9 cellular contexts compared by ENCODE assay signal in the genomic region with DNA sequence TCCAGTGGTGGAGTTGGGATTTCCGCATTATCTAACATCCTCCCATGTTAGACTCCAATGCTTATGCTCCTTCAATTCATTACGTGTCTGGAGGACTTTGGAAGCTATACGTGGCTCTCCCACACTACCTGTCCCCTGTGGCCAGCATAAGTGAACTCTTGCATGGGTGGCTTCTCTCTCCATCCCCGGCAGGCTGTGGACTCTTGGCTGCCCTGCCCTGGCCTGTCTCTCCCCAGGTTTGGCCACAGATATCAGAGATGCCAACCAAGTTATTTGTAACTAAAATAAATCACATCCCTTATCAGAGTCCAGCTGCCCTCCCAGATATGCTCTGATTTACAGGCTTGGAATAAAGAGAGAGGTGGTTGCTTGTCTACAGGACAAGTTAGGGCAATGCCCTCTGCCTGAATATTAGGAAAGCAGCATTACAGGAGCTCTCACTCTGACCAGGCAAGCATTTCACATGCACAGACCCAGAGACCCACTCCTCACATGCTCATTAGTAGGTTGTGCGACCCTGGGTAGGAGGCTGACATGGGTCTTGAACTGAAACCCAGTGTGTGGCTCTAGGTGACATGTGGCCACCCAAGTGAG. TPM values are rescaled to one million over a fixed set of nuclear protein-coding genes. Genes with fewer than 3 reads are reported as not detected.
DNase-seq lines count a peak whose midpoint lies in the region; ATAC-seq and TF ChIP-seq lines count a peak whose summit lies in the region.
"Had no signal": no experiment of that assay in that cellular context is flagged by ENCODE, and none has a peak within 500 bp of the region (broad histone marks: within the 10 kb centered on the region; RNA-seq: fewer than 3 reads in every experiment).

No MANE protein-coding gene starts in this region.

- H3K27me3 ChIP-seq in colonic mucosa, result no peaks in the 10 kb centered on the region
- no peaks in the 10 kb centered on the region for H3K27me3 ChIP-seq in skeletal muscle satellite cell (ENCODE audit: control insufficient read depth, insufficient read depth, low read length)

- no peaks in the 10 kb centered on the region for H3K9me3 ChIP-seq in colonic mucosa
- H3K9me3 ChIP-seq in skeletal muscle satellite cell (replicated peaks; ENCODE audit: low read length), result no peaks in the 10 kb centered on the region

- TF ChIP-seq POLR2A in NB4 (IDR thresholded peaks at IDR 0.05; ENCODE audit: extremely low read depth, insufficient read length), result no peak

- intact Hi-C loops in Calu3 (cut with micrococcal nuclease; ENCODE audit: unreplicated experiment), result loop anchor here (1.0 to 5.0 kb wide), 6 partner anchors 21 to 249 kb away; no protein-coding TSS in a partner anchor
- intact Hi-C loops in colonic mucosa (cut with DNase I), result no loop called here
- intact Hi-C loops in head of caudate nucleus (cut with DNase I), result no loop called here

- DNase-seq in Calu3 (no peak), NB4 (ENCODE audit: low read depth) (no peak), colonic mucosa (no peak), head of caudate nucleus (no peak), G401 (ENCODE audit: low spot score) (no peak), T-helper 9 cell (no peak)
- DNase-seq: GOT3 had no signal

- H3K9ac ChIP-seq in colonic mucosa (ENCODE audit: low read depth in 2 of 2, low read length in 2 of 2), result peak overlapping the region; percentile 26 to 27
- H3K9ac ChIP-seq in skeletal muscle satellite cell (ENCODE audit: low read depth, low read length), result peak overlapping the region; percentile 62

- TF ChIP-seq CTCF in Calu3 (IDR thresholded peaks at IDR 0.05; ENCODE audit: unreplicated experiment), result no peak
- no peak for TF ChIP-seq CTCF in NB4 (IDR thresholded peaks at IDR 0.05; ENCODE audit: low read depth, low read length)
- TF ChIP-seq CTCF in colonic mucosa (IDR thresholded peaks at IDR 0.05), result no peak

- in situ Hi-C loops in G401 (cut with HindIII; ENCODE audit: low sequenced_read_pairs), result no loop called here

- peak overlapping the region; percentile 87 for H3K4me3 Mint-ChIP-seq in Calu3 (ENCODE audit: low read depth, unreplicated experiment)

- CTCF ChIA-PET in Calu3 (lab: Charles Lee), result interaction anchor here (0.5 to 1.3 kb wide), 3 partner anchors 29 to 136 kb away, joined by 3 to 4 read pairs (median 3); no protein-coding TSS in a partner anchor

- H3K36me3 Mint-ChIP-seq in Calu3 (ENCODE audit: insufficient read depth, unreplicated experiment), result peaks cover 86% of the 10 kb centered on the region

- peak overlapping the region; percentile 84 for H3K27ac Mint-ChIP-seq in Calu3 (ENCODE audit: unreplicated experiment)

- no peaks in the 10 kb centered on the region for H3K27me3 Mint-ChIP-seq in Calu3 (ENCODE audit: unreplicated experiment)

- H3K36me3 ChIP-seq in colonic mucosa (no peaks in the 10 kb centered on the region), skeletal muscle satellite cell (ENCODE audit: insufficient read depth, low read length) (peaks cover 35% of the 10 kb centered on the region)

- no peaks in the 10 kb centered on the region for H3K9me3 Mint-ChIP-seq in Calu3 (ENCODE audit: low read depth, unreplicated experiment)

- no TSS peak for BruUV-seq in Calu3 (replicated peaks; lab: Mats Ljungman, UMichigan)

- H3K4me1 ChIP-seq in colonic mucosa, result peaks cover 13% of the 10 kb centered on the region
- H3K4me1 ChIP-seq in skeletal muscle satellite cell (ENCODE audit: control insufficient read depth, insufficient read depth, low read length), result peaks cover 60% of the 10 kb centered on the region

- peaks cover 54% of the 10 kb centered on the region for H3K4me1 Mint-ChIP-seq in Calu3 (ENCODE audit: low read depth, unreplicated experiment)

- ATAC-seq in HG03095 (IDR thresholded peaks at IDR 0.05; ENCODE audit: unreplicated experiment), result no peak

- peak overlapping the region; percentile 21 for H3K27ac ChIP-seq in colonic mucosa

- peak overlapping the region; percentile 91 for H3K4me2 ChIP-seq in skeletal muscle satellite cell (ENCODE audit: low read length)

- peak overlapping the region; percentile 2 for H3K4me3 ChIP-seq in NB4 (ENCODE audit: low read depth, low read length)
- no peak overlapping the region for H3K4me3 ChIP-seq in colonic mucosa
- H3K4me3 ChIP-seq in skeletal muscle satellite cell (ENCODE audit: low read length), result peak overlapping the region; percentile 55

RNA-seq across cellular contexts. Expression of gene CD44, which starts 4.6 kb away (rescaled TPM):
- total RNA-seq in Calu3 (2022), result 1,189 and 1,365 TPM in 2 replicates
- 100 to 1,000 TPM; 152 to 171 TPM for total RNA-seq in colonic mucosa
- 298 TPM in 2 replicates for total RNA-seq in skeletal muscle satellite cell (2012; rRNA removed)
- 0.80 and 6.8 TPM in 2 replicates for total RNA-seq in G401 (2014; rRNA removed; shearing (Covaris generic))

Comparison
In these comparisons a context has a peak if more than half of its experiments do, and no peak if none do; other contexts are left out.
1. RNA of gene CD44, which starts 4.6 kb away (total RNA-seq): 1,189 to 1,365 TPM in Calu3 and 152 to 171 TPM in colonic mucosa; 0.80 to 6.8 TPM in G401; every median in the first group is over 10 times any median in the second.